In the genomic region with DNA sequence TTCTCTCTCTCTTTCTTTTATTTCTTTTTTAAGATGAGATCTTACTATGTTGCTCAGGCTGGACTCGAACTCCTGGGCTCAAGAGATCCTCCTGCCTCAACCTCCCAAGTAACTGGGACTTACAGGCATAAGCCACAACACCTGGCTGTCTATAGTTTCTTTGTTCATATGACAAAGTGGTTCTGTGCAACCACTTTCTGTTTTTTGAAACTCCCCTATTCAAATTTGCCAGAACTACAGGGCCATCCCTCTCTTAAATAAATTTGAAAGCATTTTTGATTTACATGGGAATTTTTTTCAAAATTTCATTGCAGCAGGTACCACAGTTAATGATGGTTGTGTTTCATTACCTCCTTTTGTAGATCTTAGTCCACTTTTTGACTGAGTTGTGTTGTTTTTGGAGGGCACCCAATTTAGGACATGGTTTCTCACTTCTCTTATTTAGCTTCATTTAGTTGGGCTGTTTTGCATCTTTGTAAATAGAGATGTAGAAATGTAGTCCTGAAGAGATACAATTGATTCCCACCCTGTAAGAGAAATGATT, we compare ENCODE assay signal across 11 cellular contexts.
A peak's percentile ranks its signal among the peaks of the same experiment; 100 is the strongest.
DNase-seq lines count a peak whose midpoint lies in the region; ATAC-seq, FAIRE-seq and TF ChIP-seq lines count a peak whose summit lies in the region.
"Had no signal": no experiment of that assay in that cellular context is flagged by ENCODE, and none has a peak within 500 bp of the region (broad histone marks: within the 10 kb centered on the region; RNA-seq: fewer than 3 reads in every experiment).

No MANE protein-coding gene starts in this region.

- no peaks in the 10 kb centered on the region for H3K9me3 ChIP-seq in CD4-positive, alpha-beta memory T cell (ENCODE audit: control insufficient read depth in 1 of 2, low read length in 2 of 2)

- H3K4me1 Mint-ChIP-seq in activated B cell treated with CpG ODN at 0.5 μM for 24 hours, result peaks cover 26% of the 10 kb centered on the region
- H3K4me1 Mint-ChIP-seq in CD4-positive, alpha-beta memory T cell, result peaks cover 4 to 15% (median 8%) of the 10 kb centered on the region in 4 donors

- peak overlapping the region; percentile 81 for H3K27ac Mint-ChIP-seq in activated B cell treated with CpG ODN at 0.5 μM for 24 hours
- H3K27ac Mint-ChIP-seq in CD4-positive, alpha-beta memory T cell, result no peak overlapping the region
- H3K27ac Mint-ChIP-seq: T-helper 1 cell treated with Interleukin-12 subunit alpha and Interleukin-12 subunit beta and Interleukin-4 antibody, amounts not matched to agents 30 μg/mL and 1 μg/mL, for 36 hours had no signal

- TF ChIP-seq CTCF in activated B cell treated with CpG ODN at 0.5 μM for 24 hours (IDR thresholded peaks at IDR 0.05) (no peak), D721Med (IDR thresholded peaks at IDR 0.05; ENCODE audit: insufficient read depth, missing control alignments) (no peak)

- POLR2A ChIA-PET in activated B cell treated with CpG ODN at 0.5 μM for 24 hours (lab: Charles Lee), result no interaction called here
- POLR2A ChIA-PET in CD4-positive, alpha-beta memory T cell (lab: Charles Lee; ENCODE audit: partially characterized antibody), result no interaction called here

- H3K9me3 Mint-ChIP-seq in activated B cell treated with CpG ODN at 0.5 μM for 24 hours, result no peaks in the 10 kb centered on the region
- no peaks in the 10 kb centered on the region for H3K9me3 Mint-ChIP-seq in CD4-positive, alpha-beta memory T cell
- H3K9me3 Mint-ChIP-seq: T-helper 1 cell treated with Interleukin-12 subunit alpha and Interleukin-12 subunit beta and Interleukin-4 antibody, amounts not matched to agents 30 μg/mL and 1 μg/mL, for 36 hours had no signal

- no peaks in the 10 kb centered on the region for H3K4me1 ChIP-seq in CD4-positive, alpha-beta memory T cell (ENCODE audit: insufficient read depth, low read length)

- H3K27me3 Mint-ChIP-seq in activated B cell treated with CpG ODN at 0.5 μM for 24 hours, result no peaks in the 10 kb centered on the region
- no peaks in the 10 kb centered on the region for H3K27me3 Mint-ChIP-seq in CD4-positive, alpha-beta memory T cell

- H3K4me3 Mint-ChIP-seq in activated B cell treated with CpG ODN at 0.5 μM for 24 hours, result peak overlapping the region; percentile 36
- H3K4me3 Mint-ChIP-seq in CD4-positive, alpha-beta memory T cell, result no peak overlapping the region
- H3K4me3 Mint-ChIP-seq: T-helper 1 cell treated with Interleukin-12 subunit alpha and Interleukin-12 subunit beta and Interleukin-4 antibody, amounts not matched to agents 30 μg/mL and 1 μg/mL, for 36 hours had no signal

- intact Hi-C loops in activated B cell treated with CpG ODN at 0.5 μM for 24 hours (cut with micrococcal nuclease), result no loop called here
- intact Hi-C loops in Right ventricle myocardium inferior (cut with DNase I), result no loop called here
- intact Hi-C loops in CD4-positive, alpha-beta memory T cell (cut with micrococcal nuclease), result no loop called here

- no peak overlapping the region for H3K27ac ChIP-seq in CD4-positive, alpha-beta memory T cell (ENCODE audit: low read depth, low read length)

- no peaks in the 10 kb centered on the region for H3K36me3 ChIP-seq in CD4-positive, alpha-beta memory T cell (ENCODE audit: insufficient read depth, low read length)

- FAIRE-seq in D721Med (lab: Jason Lieb, UNC), result no peak

- no peaks in the 10 kb centered on the region for H3K27me3 ChIP-seq in CD4-positive, alpha-beta memory T cell (ENCODE audit: insufficient read depth, low read length)

- H3K4me3 ChIP-seq in CD4-positive, alpha-beta memory T cell (ENCODE audit: low read length in 2 of 2), result no peak overlapping the region

- ATAC-seq in GM18907 (IDR thresholded peaks at IDR 0.05; ENCODE audit: unreplicated experiment) (peak; percentile 82), GM21619 (IDR thresholded peaks at IDR 0.05; ENCODE audit: unreplicated experiment) (peak; percentile 84), HG03103 (IDR thresholded peaks at IDR 0.05; ENCODE audit: low read depth, unreplicated experiment) (peak; percentile 80), activated B cell treated with CpG ODN at 0.5 μM for 24 hours (ENCODE audit: low read depth) (peak; percentile 71), Right ventricle myocardium inferior (no peak)
- ATAC-seq: HCT116 had no signal

- H3K36me3 Mint-ChIP-seq in activated B cell treated with CpG ODN at 0.5 μM for 24 hours (ENCODE audit: low read depth), result peaks cover 12% of the 10 kb centered on the region
- peaks cover 10 to 23% of the 10 kb centered on the region in 2 donors for H3K36me3 Mint-ChIP-seq in CD4-positive, alpha-beta memory T cell

- CTCF ChIA-PET in activated B cell treated with CpG ODN at 0.5 μM for 24 hours (lab: Charles Lee), result interaction anchor here (1.5 kb wide), 1 partner anchor 224 kb away, joined by 5 read pairs; no protein-coding TSS in a partner anchor
- CTCF ChIA-PET in CD4-positive, alpha-beta memory T cell (lab: Charles Lee; ENCODE audit: partially characterized antibody), result interaction anchor here (1.5 kb wide), 1 partner anchor 8 kb away, joined by 4 read pairs; no protein-coding TSS in a partner anchor

- no peak for DNase-seq in activated B cell treated with CpG ODN at 0.5 μM for 24 hours
- DNase-seq in globus pallidus (ENCODE audit: low spot score), result no peak
- DNase-seq in D721Med (ENCODE audit: insufficient read length, low spot score), result no peak
- no peak for DNase-seq in Right ventricle myocardium inferior (ENCODE audit: missing footprints)
- no peak for DNase-seq in CD4-positive, alpha-beta memory T cell
- DNase-seq: anterior cingulate cortex had no signal
